1 cellular context compared by ENCODE assay signal in genomic region chr5:127302509-127302908, GRCh38.
TF ChIP-seq lines count a peak whose summit lies in the region.

No MANE protein-coding gene starts in this region.

TF ChIP-seq in H1, 55 proteins besides CTCF, POLR2A, EP300 and RAD21 (continued from another document):
- TF ChIP-seq MAX (IDR thresholded peaks at IDR 0.05) (no peak), BRCA1 (IDR thresholded peaks at IDR 0.05; ENCODE audit: low read depth, low read length) (no peak), EZH2 (IDR thresholded peaks at IDR 0.05; ENCODE audit: low read depth, low read length, severe bottlenecking) (no peak), CBX8 (IDR thresholded peaks at IDR 0.05; ENCODE audit: borderline replicate concordance, low read depth, low read length) (no peak), FOSL1 (IDR thresholded peaks at IDR 0.05; ENCODE audit: insufficient read depth, low read depth, low read length) (no peak), TAF1 (IDR thresholded peaks at IDR 0.05; ENCODE audit: low read depth, low read length) (no peak)
